In the genomic region with DNA sequence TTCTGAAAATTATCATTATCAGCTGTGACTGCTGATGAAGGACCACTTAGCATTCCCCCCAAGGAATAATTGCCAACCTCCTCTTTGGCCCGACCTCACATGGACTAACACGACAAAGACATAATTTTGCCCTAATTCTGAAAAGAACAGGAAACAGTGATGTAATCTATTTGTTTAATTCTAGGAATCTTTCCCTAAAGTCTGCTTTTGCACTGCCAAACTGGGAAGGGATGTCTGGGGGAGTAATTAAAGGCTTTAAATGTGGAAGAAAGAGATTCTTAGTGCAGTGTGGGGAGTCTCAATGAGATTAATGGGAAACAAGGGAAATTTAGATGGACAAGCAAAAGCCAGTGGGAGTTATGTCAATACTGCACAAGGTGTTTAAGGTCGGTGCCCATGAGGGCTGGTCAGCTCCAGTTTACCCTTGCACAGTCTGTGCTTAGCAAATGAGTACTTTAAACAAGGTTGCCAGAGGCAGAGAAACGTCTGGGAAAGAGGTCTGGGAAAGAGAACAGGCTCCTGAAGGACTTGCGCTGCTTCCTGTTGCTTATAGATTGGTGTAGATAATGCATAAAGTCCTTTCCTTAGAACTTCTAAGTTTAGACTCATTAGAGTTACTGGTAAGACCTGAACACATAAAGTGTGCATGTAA, we compare ENCODE assay signal across 2 cellular contexts.
TF ChIP-seq lines count a peak whose summit lies in the region.

No MANE protein-coding gene starts in this region.

TF ChIP-seq in HEK293, 187 proteins besides CTCF, POLR2A, EP300 and RAD21 (continued from another document):
- 0 out of 2 replicates have a peak, but pooled peaks have one; percentile 15 for TF ChIP-seq ATF2 (tag by site-specific recombination; IDR thresholded peaks at IDR 0.05; ENCODE audit: low read depth)

TF ChIP-seq in WTC11, 78 proteins besides CTCF, POLR2A, EP300 and RAD21:
- TF ChIP-seq, protein P1, sequence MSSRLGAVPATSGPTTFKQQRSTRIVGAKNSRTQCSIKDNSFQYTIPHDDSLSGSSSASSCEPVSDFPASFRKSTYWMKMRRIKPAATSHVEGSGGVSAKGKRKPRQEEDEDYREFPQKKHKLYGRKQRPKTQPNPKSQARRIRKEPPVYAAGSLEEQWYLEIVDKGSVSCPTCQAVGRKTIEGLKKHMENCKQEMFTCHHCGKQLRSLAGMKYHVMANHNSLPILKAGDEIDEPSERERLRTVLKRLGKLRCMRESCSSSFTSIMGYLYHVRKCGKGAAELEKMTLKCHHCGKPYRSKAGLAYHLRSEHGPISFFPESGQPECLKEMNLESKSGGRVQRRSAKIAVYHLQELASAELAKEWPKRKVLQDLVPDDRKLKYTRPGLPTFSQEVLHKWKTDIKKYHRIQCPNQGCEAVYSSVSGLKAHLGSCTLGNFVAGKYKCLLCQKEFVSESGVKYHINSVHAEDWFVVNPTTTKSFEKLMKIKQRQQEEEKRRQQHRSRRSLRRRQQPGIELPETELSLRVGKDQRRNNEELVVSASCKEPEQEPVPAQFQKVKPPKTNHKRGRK (CRISPR knock-in tag; IDR thresholded peaks at IDR 0.05; ENCODE audit: borderline replicate concordance), result no peak
- TF ChIP-seq JAZF1 (CRISPR knock-in tag; IDR thresholded peaks at IDR 0.05), result no peak
- TF ChIP-seq NFATC4 (CRISPR knock-in tag; IDR thresholded peaks at IDR 0.05), result no peak
- TF ChIP-seq, protein P2, sequence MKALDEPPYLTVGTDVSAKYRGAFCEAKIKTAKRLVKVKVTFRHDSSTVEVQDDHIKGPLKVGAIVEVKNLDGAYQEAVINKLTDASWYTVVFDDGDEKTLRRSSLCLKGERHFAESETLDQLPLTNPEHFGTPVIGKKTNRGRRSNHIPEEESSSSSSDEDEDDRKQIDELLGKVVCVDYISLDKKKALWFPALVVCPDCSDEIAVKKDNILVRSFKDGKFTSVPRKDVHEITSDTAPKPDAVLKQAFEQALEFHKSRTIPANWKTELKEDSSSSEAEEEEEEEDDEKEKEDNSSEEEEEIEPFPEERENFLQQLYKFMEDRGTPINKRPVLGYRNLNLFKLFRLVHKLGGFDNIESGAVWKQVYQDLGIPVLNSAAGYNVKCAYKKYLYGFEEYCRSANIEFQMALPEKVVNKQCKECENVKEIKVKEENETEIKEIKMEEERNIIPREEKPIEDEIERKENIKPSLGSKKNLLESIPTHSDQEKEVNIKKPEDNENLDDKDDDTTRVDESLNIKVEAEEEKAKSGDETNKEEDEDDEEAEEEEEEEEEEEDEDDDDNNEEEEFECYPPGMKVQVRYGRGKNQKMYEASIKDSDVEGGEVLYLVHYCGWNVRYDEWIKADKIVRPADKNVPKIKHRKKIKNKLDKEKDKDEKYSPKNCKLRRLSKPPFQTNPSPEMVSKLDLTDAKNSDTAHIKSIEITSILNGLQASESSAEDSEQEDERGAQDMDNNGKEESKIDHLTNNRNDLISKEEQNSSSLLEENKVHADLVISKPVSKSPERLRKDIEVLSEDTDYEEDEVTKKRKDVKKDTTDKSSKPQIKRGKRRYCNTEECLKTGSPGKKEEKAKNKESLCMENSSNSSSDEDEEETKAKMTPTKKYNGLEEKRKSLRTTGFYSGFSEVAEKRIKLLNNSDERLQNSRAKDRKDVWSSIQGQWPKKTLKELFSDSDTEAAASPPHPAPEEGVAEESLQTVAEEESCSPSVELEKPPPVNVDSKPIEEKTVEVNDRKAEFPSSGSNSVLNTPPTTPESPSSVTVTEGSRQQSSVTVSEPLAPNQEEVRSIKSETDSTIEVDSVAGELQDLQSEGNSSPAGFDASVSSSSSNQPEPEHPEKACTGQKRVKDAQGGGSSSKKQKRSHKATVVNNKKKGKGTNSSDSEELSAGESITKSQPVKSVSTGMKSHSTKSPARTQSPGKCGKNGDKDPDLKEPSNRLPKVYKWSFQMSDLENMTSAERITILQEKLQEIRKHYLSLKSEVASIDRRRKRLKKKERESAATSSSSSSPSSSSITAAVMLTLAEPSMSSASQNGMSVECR (CRISPR knock-in tag; IDR thresholded peaks at IDR 0.05; ENCODE audit: borderline replicate concordance), result no peak
- TF ChIP-seq EMX1 (CRISPR knock-in tag; IDR thresholded peaks at IDR 0.05), result no peak
- TF ChIP-seq ESRRA (CRISPR knock-in tag; IDR thresholded peaks at IDR 0.05; ENCODE audit: borderline replicate concordance), result no peak
- no peak for TF ChIP-seq USF1 (CRISPR knock-in tag; IDR thresholded peaks at IDR 0.05)
- no peak for TF ChIP-seq ZNF425 (CRISPR knock-in tag; conservative IDR thresholded peaks at IDR 0.05)
